Comparison of ENCODE assay signal across 26 cellular contexts in the genomic region with DNA sequence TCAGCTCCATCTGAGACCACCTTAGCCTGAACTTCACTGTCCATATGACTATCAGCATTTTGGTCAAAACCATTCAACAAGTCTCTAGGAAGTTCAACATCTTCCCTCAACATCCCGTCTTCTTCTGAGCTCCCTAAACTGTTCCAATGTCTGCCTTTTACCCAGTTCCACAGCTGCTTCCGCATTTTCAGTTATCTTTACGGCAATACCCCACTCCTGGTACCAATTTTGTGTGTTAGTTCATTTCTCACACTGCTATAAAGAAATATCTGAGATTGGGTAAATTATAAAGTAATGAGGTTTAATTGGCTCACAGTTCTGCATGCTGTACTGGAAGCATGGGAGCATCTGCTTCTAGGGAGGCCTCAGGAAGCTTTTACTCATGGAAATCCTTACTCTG.
"Had no signal": no experiment of that assay in that cellular context is flagged by ENCODE, and none has a peak within 500 bp of the region (broad histone marks: within the 10 kb centered on the region; RNA-seq: fewer than 3 reads in every experiment).

No MANE protein-coding gene starts in this region.

- H3K27ac ChIP-seq: stomach, suprapubic skin, testis, thoracic aorta, thyroid gland, tibial artery, tibial nerve, transverse colon, upper lobe of left lung, upper lobe of right lung, uterus, vagina had no signal

- H3K9me3 ChIP-seq: testis, thoracic aorta, thyroid gland, upper lobe of right lung, uterus, vagina had no signal

- H3K4me3 ChIP-seq: stomach, suprapubic skin, testis, thoracic aorta, thyroid gland, tibial artery, tibial nerve, transverse colon, upper lobe of left lung, upper lobe of right lung, uterus, vagina had no signal

- H3K36me3 ChIP-seq: stomach, suprapubic skin, thoracic aorta, thyroid gland, tibial artery, tibial nerve, transverse colon, upper lobe of left lung, upper lobe of right lung, uterus, vagina had no signal

- H3K4me1 ChIP-seq: stomach, suprapubic skin, testis, thyroid gland, tibial artery, tibial nerve, transverse colon, upper lobe of left lung, upper lobe of right lung, uterus, vagina had no signal

- ATAC-seq: stimulated activated effector memory CD8-positive, alpha-beta T cell treated with anti-CD3 and anti-CD28 coated beads, Interleukin-12 subunit alpha, Interleukin-12 subunit beta, amount 100 ng/mL, for 72 hours; stimulated activated memory B cell treated with anti-CD40 and anti-IgM and Interleukin-4, amounts not matched to agents 10 μg/mL and 1 μg/mL and 100 μg/mL, for 72 hours; stimulated activated naive B cell treated with anti-CD40 and anti-IgM and Interleukin-4, amounts not matched to agents 10 μg/mL and 1 μg/mL and 100 μg/mL, for 72 hours; stimulated activated naive CD8-positive, alpha-beta T cell treated with anti-CD3 and anti-CD28 coated beads, Interleukin-15, amount 100 ng/mL, for 72 hours; stimulated activated naive CD8-positive, alpha-beta T cell treated with anti-CD3 and anti-CD28 coated beads, Interleukin-15, Interleukin-2, amounts not matched to agents 100 U/mL and 50 U/mL, for 24 hours; upper lobe of right lung had no signal

- H3K27me3 ChIP-seq: stomach, suprapubic skin, testis, thyroid gland, tibial artery, tibial nerve, transverse colon, upper lobe of left lung, upper lobe of right lung, uterus, vagina had no signal

- FAIRE-seq: urothelium cell line had no signal

- DNase-seq: stimulated activated CD4-positive, alpha-beta T cell treated with anti-CD3 and anti-CD28 coated beads, Interleukin-2, amount 100 ng/mL, for 48 hours; stimulated activated CD4-positive, alpha-beta T cell treated with anti-CD3 and anti-CD28 coated beads, Interleukin-4, amount 100 ng/mL, for 1 hour; stimulated activated CD4-positive, alpha-beta T cell treated with anti-CD3 and anti-CD28 coated beads, Interleukin-4, amount 100 ng/mL, for 24 hours; stimulated activated CD8-positive, alpha-beta memory T cell treated with anti-CD3 and anti-CD28 coated beads, Interleukin-4, amount 100 ng/mL, for 48 hours; stimulated activated naive B cell treated with anti-CD40 and anti-IgM and Interleukin-4, amounts not matched to agents 10 μg/mL and 1 μg/mL and 100 μg/mL, for 72 hours; stimulated activated naive CD4-positive, alpha-beta T cell; stimulated activated naive CD4-positive, alpha-beta T cell treated with Interleukin-2 at 50 U/mL for 16 hours; stimulated activated naive CD8-positive, alpha-beta T cell treated with anti-CD3 and anti-CD28 coated beads, Interleukin-15, amount 100 ng/mL, for 72 hours; stimulated activated naive CD8-positive, alpha-beta T cell treated with anti-CD3 and anti-CD28 coated beads, Interleukin-15, Interleukin-2, amounts not matched to agents 100 U/mL and 50 U/mL, for 24 hours; stomach; substantia nigra; testis; thyroid gland; tibial artery; transverse colon; trophoblast cell; upper lobe of left lung; upper lobe of right lung; uterus had no signal
